In the genomic region with DNA sequence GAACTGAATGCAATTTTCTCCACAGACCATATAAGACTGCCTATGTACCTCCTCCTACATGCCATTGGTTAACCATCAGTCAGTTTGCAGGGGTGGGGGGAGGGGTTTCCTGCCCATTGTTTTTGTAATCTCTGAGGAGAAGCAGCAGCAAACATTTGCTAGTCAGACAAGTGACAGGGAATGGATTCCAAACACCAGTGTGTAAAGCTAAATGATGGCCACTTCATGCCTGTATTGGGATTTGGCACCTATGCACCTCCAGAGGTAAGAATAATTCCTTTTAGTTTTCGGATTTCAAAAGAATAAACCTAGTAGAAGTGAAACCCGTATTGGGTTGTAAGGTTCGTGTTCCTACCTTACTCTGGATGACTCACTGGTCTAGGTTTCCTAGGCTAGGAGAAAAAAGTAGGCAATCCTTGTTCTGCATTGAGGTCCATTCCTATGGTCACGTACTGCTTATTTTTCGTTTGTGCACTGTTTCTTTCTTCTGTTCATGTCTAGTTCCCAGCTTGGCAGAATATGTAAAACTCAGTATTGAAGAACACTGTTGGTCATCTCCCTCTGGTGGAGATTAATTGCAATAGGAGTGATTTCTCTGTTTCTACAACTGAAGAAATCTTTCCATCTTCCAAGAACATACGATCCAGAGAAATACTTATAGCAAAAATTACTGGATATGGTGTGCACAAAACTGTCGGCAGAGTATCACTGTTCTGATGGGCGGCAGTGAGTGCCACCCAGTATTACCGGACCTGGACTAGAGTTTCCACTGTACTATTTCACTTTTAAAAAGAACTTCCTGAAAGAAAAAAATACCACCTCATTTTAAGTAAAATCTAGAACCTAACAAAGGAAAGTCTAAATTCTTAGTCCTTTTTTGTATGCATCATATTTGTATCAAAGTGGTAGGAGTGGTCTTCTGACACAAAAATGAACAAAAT, we compare ENCODE assay signal across 1 cellular context.
TF ChIP-seq lines count a peak whose summit lies in the region.

Gene AKR1C3, plus strand, starts transcription at position 150 of the 941 bp plus-strand sequence. Its CDS starts 31 bp downstream, at position 181.

TF ChIP-seq in HepG2, 621 proteins besides CTCF, POLR2A, EP300 and RAD21 (continued from another document and continues in another):
- TF ChIP-seq, protein P1, sequence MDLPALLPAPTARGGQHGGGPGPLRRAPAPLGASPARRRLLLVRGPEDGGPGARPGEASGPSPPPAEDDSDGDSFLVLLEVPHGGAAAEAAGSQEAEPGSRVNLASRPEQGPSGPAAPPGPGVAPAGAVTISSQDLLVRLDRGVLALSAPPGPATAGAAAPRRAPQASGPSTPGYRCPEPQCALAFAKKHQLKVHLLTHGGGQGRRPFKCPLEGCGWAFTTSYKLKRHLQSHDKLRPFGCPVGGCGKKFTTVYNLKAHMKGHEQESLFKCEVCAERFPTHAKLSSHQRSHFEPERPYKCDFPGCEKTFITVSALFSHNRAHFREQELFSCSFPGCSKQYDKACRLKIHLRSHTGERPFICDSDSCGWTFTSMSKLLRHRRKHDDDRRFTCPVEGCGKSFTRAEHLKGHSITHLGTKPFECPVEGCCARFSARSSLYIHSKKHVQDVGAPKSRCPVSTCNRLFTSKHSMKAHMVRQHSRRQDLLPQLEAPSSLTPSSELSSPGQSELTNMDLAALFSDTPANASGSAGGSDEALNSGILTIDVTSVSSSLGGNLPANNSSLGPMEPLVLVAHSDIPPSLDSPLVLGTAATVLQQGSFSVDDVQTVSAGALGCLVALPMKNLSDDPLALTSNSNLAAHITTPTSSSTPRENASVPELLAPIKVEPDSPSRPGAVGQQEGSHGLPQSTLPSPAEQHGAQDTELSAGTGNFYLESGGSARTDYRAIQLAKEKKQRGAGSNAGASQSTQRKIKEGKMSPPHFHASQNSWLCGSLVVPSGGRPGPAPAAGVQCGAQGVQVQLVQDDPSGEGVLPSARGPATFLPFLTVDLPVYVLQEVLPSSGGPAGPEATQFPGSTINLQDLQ (CRISPR knock-in tag; IDR thresholded peaks at IDR 0.05) = no peak
- 0 out of 2 replicates have a peak, but pooled peaks have one; percentile 70 for TF ChIP-seq ZNF44 (CRISPR knock-in tag; IDR thresholded peaks at IDR 0.05)
- peak; percentile 66 for TF ChIP-seq HNF1B (CRISPR knock-in tag; IDR thresholded peaks at IDR 0.05)
- no peak for TF ChIP-seq ZBTB14 (CRISPR knock-in tag; IDR thresholded peaks at IDR 0.05)
- no peak for TF ChIP-seq ZNF674 (CRISPR knock-in tag; IDR thresholded peaks at IDR 0.05; ENCODE audit: low read depth)
- TF ChIP-seq CHD2 (IDR thresholded peaks at IDR 0.05; ENCODE audit: low read depth, low read length) = peak; percentile 9; the same call in 1 of the 2 replicates
- TF ChIP-seq SOX6 (IDR thresholded peaks at IDR 0.05) = no peak
- peak; percentile 81 for TF ChIP-seq SOX6 (CRISPR knock-in tag; IDR thresholded peaks at IDR 0.05)
- TF ChIP-seq NR2C2 (CRISPR knock-in tag; IDR thresholded peaks at IDR 0.05; ENCODE audit: borderline replicate concordance) = peak; percentile 35; the same call in 1 of the 2 replicates
- TF ChIP-seq, protein P2, sequence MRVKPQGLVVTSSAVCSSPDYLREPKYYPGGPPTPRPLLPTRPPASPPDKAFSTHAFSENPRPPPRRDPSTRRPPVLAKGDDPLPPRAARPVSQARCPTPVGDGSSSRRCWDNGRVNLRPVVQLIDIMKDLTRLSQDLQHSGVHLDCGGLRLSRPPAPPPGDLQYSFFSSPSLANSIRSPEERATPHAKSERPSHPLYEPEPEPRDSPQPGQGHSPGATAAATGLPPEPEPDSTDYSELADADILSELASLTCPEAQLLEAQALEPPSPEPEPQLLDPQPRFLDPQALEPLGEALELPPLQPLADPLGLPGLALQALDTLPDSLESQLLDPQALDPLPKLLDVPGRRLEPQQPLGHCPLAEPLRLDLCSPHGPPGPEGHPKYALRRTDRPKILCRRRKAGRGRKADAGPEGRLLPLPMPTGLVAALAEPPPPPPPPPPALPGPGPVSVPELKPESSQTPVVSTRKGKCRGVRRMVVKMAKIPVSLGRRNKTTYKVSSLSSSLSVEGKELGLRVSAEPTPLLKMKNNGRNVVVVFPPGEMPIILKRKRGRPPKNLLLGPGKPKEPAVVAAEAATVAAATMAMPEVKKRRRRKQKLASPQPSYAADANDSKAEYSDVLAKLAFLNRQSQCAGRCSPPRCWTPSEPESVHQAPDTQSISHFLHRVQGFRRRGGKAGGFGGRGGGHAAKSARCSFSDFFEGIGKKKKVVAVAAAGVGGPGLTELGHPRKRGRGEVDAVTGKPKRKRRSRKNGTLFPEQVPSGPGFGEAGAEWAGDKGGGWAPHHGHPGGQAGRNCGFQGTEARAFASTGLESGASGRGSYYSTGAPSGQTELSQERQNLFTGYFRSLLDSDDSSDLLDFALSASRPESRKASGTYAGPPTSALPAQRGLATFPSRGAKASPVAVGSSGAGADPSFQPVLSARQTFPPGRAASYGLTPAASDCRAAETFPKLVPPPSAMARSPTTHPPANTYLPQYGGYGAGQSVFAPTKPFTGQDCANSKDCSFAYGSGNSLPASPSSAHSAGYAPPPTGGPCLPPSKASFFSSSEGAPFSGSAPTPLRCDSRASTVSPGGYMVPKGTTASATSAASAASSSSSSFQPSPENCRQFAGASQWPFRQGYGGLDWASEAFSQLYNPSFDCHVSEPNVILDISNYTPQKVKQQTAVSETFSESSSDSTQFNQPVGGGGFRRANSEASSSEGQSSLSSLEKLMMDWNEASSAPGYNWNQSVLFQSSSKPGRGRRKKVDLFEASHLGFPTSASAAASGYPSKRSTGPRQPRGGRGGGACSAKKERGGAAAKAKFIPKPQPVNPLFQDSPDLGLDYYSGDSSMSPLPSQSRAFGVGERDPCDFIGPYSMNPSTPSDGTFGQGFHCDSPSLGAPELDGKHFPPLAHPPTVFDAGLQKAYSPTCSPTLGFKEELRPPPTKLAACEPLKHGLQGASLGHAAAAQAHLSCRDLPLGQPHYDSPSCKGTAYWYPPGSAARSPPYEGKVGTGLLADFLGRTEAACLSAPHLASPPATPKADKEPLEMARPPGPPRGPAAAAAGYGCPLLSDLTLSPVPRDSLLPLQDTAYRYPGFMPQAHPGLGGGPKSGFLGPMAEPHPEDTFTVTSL (CRISPR knock-in tag; IDR thresholded peaks at IDR 0.05; ENCODE audit: borderline replicate concordance) = no peak
- TF ChIP-seq ZMAT3 (CRISPR knock-in tag; conservative IDR thresholded peaks at IDR 0.05) = no peak
- TF ChIP-seq FIP1L1 (IDR thresholded peaks at IDR 0.05; ENCODE audit: borderline replicate concordance, insufficient read depth, low read depth, low read length) = no peak
- no peak for TF ChIP-seq ZNF362 (CRISPR knock-in tag; IDR thresholded peaks at IDR 0.05; ENCODE audit: borderline replicate concordance)
- TF ChIP-seq ZNF124 (CRISPR knock-in tag; IDR thresholded peaks at IDR 0.05) = no peak
- TF ChIP-seq REPIN1 (CRISPR knock-in tag; IDR thresholded peaks at IDR 0.05; ENCODE audit: borderline replicate concordance, low read depth) = no peak
- TF ChIP-seq ZNF136 (CRISPR knock-in tag; IDR thresholded peaks at IDR 0.05; ENCODE audit: low read depth) = 0 out of 2 replicates have a peak, but pooled peaks have one; percentile 36
- no peak for TF ChIP-seq ZNF773 (CRISPR knock-in tag; IDR thresholded peaks at IDR 0.05; ENCODE audit: borderline replicate concordance)
- peak; percentile 61 for TF ChIP-seq NFYB (CRISPR knock-in tag; IDR thresholded peaks at IDR 0.05)
- no peak for TF ChIP-seq SCMH1 (CRISPR knock-in tag; IDR thresholded peaks at IDR 0.05; ENCODE audit: borderline replicate concordance)
- TF ChIP-seq XRCC5 (optimal IDR thresholded peaks at IDR 0.05; ENCODE audit: low read length) = no peak
- TF ChIP-seq SRF (IDR thresholded peaks at IDR 0.05; ENCODE audit: low read depth, low read length) = peak; percentile 83
- no peak for TF ChIP-seq GTF3A (CRISPR knock-in tag; conservative IDR thresholded peaks at IDR 0.05)
- TF ChIP-seq, protein P3, sequence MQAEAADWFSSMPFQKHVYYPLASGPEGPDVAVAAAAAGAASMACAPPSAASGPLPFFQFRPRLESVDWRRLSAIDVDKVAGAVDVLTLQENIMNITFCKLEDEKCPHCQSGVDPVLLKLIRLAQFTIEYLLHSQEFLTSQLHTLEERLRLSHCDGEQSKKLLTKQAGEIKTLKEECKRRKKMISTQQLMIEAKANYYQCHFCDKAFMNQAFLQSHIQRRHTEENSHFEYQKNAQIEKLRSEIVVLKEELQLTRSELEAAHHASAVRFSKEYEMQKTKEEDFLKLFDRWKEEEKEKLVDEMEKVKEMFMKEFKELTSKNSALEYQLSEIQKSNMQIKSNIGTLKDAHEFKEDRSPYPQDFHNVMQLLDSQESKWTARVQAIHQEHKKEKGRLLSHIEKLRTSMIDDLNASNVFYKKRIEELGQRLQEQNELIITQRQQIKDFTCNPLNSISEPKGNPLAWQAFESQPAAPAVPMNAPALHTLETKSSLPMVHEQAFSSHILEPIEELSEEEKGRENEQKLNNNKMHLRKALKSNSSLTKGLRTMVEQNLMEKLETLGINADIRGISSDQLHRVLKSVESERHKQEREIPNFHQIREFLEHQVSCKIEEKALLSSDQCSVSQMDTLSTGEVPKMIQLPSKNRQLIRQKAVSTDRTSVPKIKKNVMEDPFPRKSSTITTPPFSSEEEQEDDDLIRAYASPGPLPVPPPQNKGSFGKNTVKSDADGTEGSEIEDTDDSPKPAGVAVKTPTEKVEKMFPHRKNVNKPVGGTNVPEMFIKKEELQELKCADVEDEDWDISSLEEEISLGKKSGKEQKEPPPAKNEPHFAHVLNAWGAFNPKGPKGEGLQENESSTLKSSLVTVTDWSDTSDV (CRISPR knock-in tag; IDR thresholded peaks at IDR 0.05) = no peak
- TF ChIP-seq HMG20B (CRISPR knock-in tag; conservative IDR thresholded peaks at IDR 0.05) = peak; percentile 49; the same call in 1 of the 2 replicates
- no peak for TF ChIP-seq AGO2 (optimal IDR thresholded peaks at IDR 0.05; ENCODE audit: low read depth, low read length)
- TF ChIP-seq CREB1 (IDR thresholded peaks at IDR 0.05) = no peak
- peak; percentile 42; the same call in 1 of the 2 replicates for TF ChIP-seq CREB1 (CRISPR knock-in tag; IDR thresholded peaks at IDR 0.05)
- TF ChIP-seq ZNF205 (CRISPR knock-in tag; IDR thresholded peaks at IDR 0.05) = no peak
- TF ChIP-seq, protein P4, sequence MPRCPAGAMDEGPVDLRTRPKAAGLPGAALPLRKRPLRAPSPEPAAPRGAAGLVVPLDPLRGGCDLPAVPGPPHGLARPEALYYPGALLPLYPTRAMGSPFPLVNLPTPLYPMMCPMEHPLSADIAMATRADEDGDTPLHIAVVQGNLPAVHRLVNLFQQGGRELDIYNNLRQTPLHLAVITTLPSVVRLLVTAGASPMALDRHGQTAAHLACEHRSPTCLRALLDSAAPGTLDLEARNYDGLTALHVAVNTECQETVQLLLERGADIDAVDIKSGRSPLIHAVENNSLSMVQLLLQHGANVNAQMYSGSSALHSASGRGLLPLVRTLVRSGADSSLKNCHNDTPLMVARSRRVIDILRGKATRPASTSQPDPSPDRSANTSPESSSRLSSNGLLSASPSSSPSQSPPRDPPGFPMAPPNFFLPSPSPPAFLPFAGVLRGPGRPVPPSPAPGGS (CRISPR knock-in tag; IDR thresholded peaks at IDR 0.05) = 0 out of 2 replicates have a peak, but pooled peaks have one; percentile 45
- TF ChIP-seq IRX3 (CRISPR knock-in tag; IDR thresholded peaks at IDR 0.05; ENCODE audit: borderline replicate concordance, low read depth) = no peak
- no peak for TF ChIP-seq SNAPC2 (CRISPR knock-in tag; IDR thresholded peaks at IDR 0.05)
- TF ChIP-seq ZNF260 (CRISPR knock-in tag; IDR thresholded peaks at IDR 0.05; ENCODE audit: borderline replicate concordance, low read depth) = no peak
- no peak for TF ChIP-seq ZNF83 (CRISPR knock-in tag; IDR thresholded peaks at IDR 0.05; ENCODE audit: borderline replicate concordance)
- TF ChIP-seq, protein P5, sequence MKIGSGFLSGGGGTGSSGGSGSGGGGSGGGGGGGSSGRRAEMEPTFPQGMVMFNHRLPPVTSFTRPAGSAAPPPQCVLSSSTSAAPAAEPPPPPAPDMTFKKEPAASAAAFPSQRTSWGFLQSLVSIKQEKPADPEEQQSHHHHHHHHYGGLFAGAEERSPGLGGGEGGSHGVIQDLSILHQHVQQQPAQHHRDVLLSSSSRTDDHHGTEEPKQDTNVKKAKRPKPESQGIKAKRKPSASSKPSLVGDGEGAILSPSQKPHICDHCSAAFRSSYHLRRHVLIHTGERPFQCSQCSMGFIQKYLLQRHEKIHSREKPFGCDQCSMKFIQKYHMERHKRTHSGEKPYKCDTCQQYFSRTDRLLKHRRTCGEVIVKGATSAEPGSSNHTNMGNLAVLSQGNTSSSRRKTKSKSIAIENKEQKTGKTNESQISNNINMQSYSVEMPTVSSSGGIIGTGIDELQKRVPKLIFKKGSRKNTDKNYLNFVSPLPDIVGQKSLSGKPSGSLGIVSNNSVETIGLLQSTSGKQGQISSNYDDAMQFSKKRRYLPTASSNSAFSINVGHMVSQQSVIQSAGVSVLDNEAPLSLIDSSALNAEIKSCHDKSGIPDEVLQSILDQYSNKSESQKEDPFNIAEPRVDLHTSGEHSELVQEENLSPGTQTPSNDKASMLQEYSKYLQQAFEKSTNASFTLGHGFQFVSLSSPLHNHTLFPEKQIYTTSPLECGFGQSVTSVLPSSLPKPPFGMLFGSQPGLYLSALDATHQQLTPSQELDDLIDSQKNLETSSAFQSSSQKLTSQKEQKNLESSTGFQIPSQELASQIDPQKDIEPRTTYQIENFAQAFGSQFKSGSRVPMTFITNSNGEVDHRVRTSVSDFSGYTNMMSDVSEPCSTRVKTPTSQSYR (CRISPR knock-in tag; IDR thresholded peaks at IDR 0.05; ENCODE audit: borderline replicate concordance) = peak; percentile 96
- no peak for TF ChIP-seq ZNF296 (CRISPR knock-in tag; conservative IDR thresholded peaks at IDR 0.05)
- peak; percentile 44; the same call in 1 of the 2 replicates for TF ChIP-seq FOXK1 (CRISPR knock-in tag; IDR thresholded peaks at IDR 0.05; ENCODE audit: borderline replicate concordance, low read depth)
